In the genomic region with DNA sequence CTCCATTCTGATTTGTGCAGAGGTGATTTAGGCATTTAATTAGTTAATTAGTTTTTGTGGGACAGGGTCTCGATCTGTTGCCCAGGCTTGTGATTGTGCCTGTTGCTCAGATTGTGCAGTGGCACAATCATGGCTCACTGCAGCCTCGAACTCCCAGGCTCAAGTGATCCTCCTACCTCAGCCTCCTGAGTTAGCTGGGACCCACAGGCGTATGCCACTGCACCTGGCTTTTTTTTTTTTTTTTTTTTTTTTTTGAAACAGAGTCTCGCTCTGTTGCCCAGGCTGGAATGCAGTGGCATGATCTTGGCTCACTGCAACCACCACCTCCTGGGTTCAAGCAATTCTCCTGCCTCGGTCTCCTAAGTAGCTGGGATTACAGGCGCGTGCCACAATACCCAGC, we compare ENCODE assay signal across 1 cellular context.
A peak's percentile ranks its signal among the peaks of the same experiment; 100 is the strongest.
TF ChIP-seq lines count a peak whose summit lies in the region.

No MANE protein-coding gene starts in this region.

TF ChIP-seq in K562, 482 proteins besides CTCF, POLR2A, EP300 and RAD21:
- TF ChIP-seq, protein P1, sequence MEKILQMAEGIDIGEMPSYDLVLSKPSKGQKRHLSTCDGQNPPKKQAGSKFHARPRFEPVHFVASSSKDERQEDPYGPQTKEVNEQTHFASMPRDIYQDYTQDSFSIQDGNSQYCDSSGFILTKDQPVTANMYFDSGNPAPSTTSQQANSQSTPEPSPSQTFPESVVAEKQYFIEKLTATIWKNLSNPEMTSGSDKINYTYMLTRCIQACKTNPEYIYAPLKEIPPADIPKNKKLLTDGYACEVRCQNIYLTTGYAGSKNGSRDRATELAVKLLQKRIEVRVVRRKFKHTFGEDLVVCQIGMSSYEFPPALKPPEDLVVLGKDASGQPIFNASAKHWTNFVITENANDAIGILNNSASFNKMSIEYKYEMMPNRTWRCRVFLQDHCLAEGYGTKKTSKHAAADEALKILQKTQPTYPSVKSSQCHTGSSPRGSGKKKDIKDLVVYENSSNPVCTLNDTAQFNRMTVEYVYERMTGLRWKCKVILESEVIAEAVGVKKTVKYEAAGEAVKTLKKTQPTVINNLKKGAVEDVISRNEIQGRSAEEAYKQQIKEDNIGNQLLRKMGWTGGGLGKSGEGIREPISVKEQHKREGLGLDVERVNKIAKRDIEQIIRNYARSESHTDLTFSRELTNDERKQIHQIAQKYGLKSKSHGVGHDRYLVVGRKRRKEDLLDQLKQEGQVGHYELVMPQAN (IDR thresholded peaks at IDR 0.05; ENCODE audit: borderline replicate concordance), result 0 out of 2 replicates have a peak, but pooled peaks have one; percentile 9
